ENCODE assay signal across 16 cellular contexts in genomic region chr2:26763019-26763418, GRCh38. TPM values are rescaled to one million over a fixed set of nuclear protein-coding genes. Genes with fewer than 3 reads are reported as not detected.
A peak's percentile ranks its signal among the peaks of the same experiment; 100 is the strongest.
DNase-seq lines count a peak whose midpoint lies in the region; ATAC-seq, FAIRE-seq and TF ChIP-seq lines count a peak whose summit lies in the region.
"Had no signal": no experiment of that assay in that cellular context is flagged by ENCODE, and none has a peak within 500 bp of the region (broad histone marks: within the 10 kb centered on the region; RNA-seq: fewer than 3 reads in every experiment).

No MANE protein-coding gene starts in this region.

- FAIRE-seq in GM12878 (lab: Jason Lieb, UNC): no peak

- H3K9ac ChIP-seq in IMR-90 (ENCODE audit: low read depth, low read length): no peak overlapping the region
- H3K9ac ChIP-seq in GM12878 (ENCODE audit: control insufficient read depth, insufficient read depth, low read length): no peak overlapping the region

- H2BK15ac ChIP-seq in IMR-90 (ENCODE audit: low read depth, low read length): no peak overlapping the region

- no peak overlapping the region; the same call in 1 of the 2 replicates for H2AK5ac ChIP-seq in IMR-90 (ENCODE audit: low read depth, low read length)

- SMC1A ChIA-PET in GM12878 (lab: Charles Lee; ENCODE audit: uncharacterized antibody, unreplicated experiment): no interaction called here

- H3K27me3 ChIP-seq in IMR-90 (ENCODE audit: control insufficient read depth, insufficient read depth, low read length): no peaks in the 10 kb centered on the region
- H3K27me3 ChIP-seq in GM12878 (replicated peaks in 1 of 2; ENCODE audit: control insufficient read depth in 2 of 2, insufficient read depth in 2 of 2, low read length in 1 of 2): no peaks in the 10 kb centered on the region
- H3K27me3 ChIP-seq in right cardiac atrium (ENCODE audit: control insufficient read depth, insufficient read depth): no peaks in the 10 kb centered on the region
- H3K27me3 ChIP-seq: testis had no signal

- no peak overlapping the region for H2BK5ac ChIP-seq in IMR-90 (ENCODE audit: low read depth, low read length, poor library complexity, severe bottlenecking)

- H3K4me3 Mint-ChIP-seq in activated CD8-positive, alpha-beta memory T cell treated with anti-CD3 and anti-CD28 coated beads, Interleukin-2, amount 10 ng/mL, durations not matched to agents 7 days and 5 days: peak overlapping the region; percentile 92
- peak overlapping the region; percentile 88 for H3K4me3 Mint-ChIP-seq in nephron progenitor cell

- H4K8ac ChIP-seq in IMR-90 (ENCODE audit: low read depth in 2 of 2, low read length in 2 of 2): no peak overlapping the region; a peak in 1 of 4 replicates

- BruUV-seq in IMR-90 (replicated peaks; lab: Mats Ljungman, UMichigan): no TSS peak
- BruUV-seq in GM12878 (replicated peaks; lab: Mats Ljungman, UMichigan): TSS peak; percentile 94

- H3K27ac ChIP-seq in IMR-90 (ENCODE audit: insufficient read depth, low read length): no peak overlapping the region
- no peak overlapping the region for H3K27ac ChIP-seq in GM12878 (ENCODE audit: control insufficient read depth, insufficient read depth)
- H3K27ac ChIP-seq in right cardiac atrium (ENCODE audit: low read length): no peak overlapping the region

- H3K4me1 Mint-ChIP-seq in activated CD8-positive, alpha-beta memory T cell treated with anti-CD3 and anti-CD28 coated beads, Interleukin-2, amount 10 ng/mL, durations not matched to agents 7 days and 5 days: peaks cover 38% of the 10 kb centered on the region
- peaks cover 51% of the 10 kb centered on the region for H3K4me1 Mint-ChIP-seq in nephron progenitor cell

- H2BK120ac ChIP-seq in IMR-90 (ENCODE audit: low read depth, low read length): peak overlapping the region; percentile 49

- H3K4me2 ChIP-seq in IMR-90 (ENCODE audit: low read depth, low read length) (no peak overlapping the region), GM12878 (ENCODE audit: control insufficient read depth, insufficient read depth) (no peak overlapping the region)

- intact Hi-C loops in IMR-90 (cut with micrococcal nuclease): no loop called here
- intact Hi-C loops in GM12878 (cut with micrococcal nuclease; ENCODE audit: unreplicated experiment): no loop called here
- intact Hi-C loops in right cardiac atrium (cut with DNase I): no loop called here

- H3K36me3 ChIP-seq in IMR-90 (ENCODE audit: control insufficient read depth, insufficient read depth, low read length) (no peaks in the 10 kb centered on the region), GM12878 (ENCODE audit: control insufficient read depth in 2 of 2, insufficient read depth in 2 of 2, low read length in 1 of 2) (no peaks in the 10 kb centered on the region; a peak in 2 of 4 replicates)

- H3K79me2 ChIP-seq in GM12878 (ENCODE audit: control insufficient read depth, insufficient read depth, low read length): peaks cover 32% of the 10 kb centered on the region

- CTCF ChIA-PET in activated CD8-positive, alpha-beta memory T cell treated with anti-CD3 and anti-CD28 coated beads, Interleukin-2, amount 10 ng/mL, durations not matched to agents 7 days and 5 days (lab: Charles Lee): interaction anchor here (1.6 kb wide), 1 partner anchor 86 kb away, joined by 4 read pairs; no protein-coding TSS in a partner anchor
- CTCF ChIA-PET in IMR-90 (lab: Yijun Ruan, JAX) (no interaction called here), GM12878 (lab: Yijun Ruan, JAX) (no interaction called here)

- dilution Hi-C loops in IMR-90 (cut with HindIII; ENCODE audit: low sequenced_read_pairs, unreplicated experiment): no loop called here

- WGBS in IMR-90 (ENCODE audit: extremely low coverage in 2 of 2, insufficient read length in 1 of 2), 2 experiments: 97% methylated on average over 5 of the region's 10 CpGs; no CpG with 5 or more reads in 1 of the 2 experiments
- WGBS in GM12878 (ENCODE audit: insufficient coverage, insufficient replicate concordance, low lambda C conversion rate, missing lambda C conversion rate): 97% methylated on average over 10 of the region's 10 CpGs
- WGBS in right cardiac atrium: 94% methylated on average over 10 of the region's 10 CpGs

- H3K14ac ChIP-seq in IMR-90 (replicated peaks; ENCODE audit: low read depth, low read length): 0 out of 2 replicates have a peak overlapping the region, but pooled peaks have one; percentile 39

- no peak for DNase-seq in activated CD8-positive, alpha-beta memory T cell treated with anti-CD3 and anti-CD28 coated beads, Interleukin-2, amount 10 ng/mL, durations not matched to agents 7 days and 5 days
- no peak for DNase-seq in activated CD8-positive, alpha-beta memory T cell treated with anti-CD3 and anti-CD28 coated beads, Interleukin-2, amount 50 U/mL, for 4 hours
- DNase-seq in IMR-90 (no peak), GM12878 (ENCODE audit: low read depth, low spot score) (no peak), nephron progenitor cell (no peak), putamen (ENCODE audit: low spot score) (no peak), right cardiac atrium (no peak)
- DNase-seq in stimulated activated CD4-positive, alpha-beta T cell treated with anti-CD3 and anti-CD28 coated beads, Interleukin-4, amount 100 ng/mL, for 1 hour: no peak
- DNase-seq: effector CD4-positive, alpha-beta T cell; lower lobe of right lung; NCI-H2029 treated with DMSO at 0.1 percent for 48 hours; NCI-H748 treated with DMSO at 0.1 percent for 48 hours; occipital lobe; SIG-M5; testis had no signal

- POLR2A ChIA-PET in IMR-90 (lab: Charles Lee; ENCODE audit: unreplicated experiment): no interaction called here
- POLR2A ChIA-PET in GM12878 (lab: Charles Lee): interaction anchor here (0.5 to 0.6 kb wide), 3 partner anchors 19 to 458 kb away, joined by 3 to 6 read pairs (median 4); no protein-coding TSS in a partner anchor

- H4K5ac ChIP-seq in IMR-90 (ENCODE audit: low read depth, low read length): no peak overlapping the region; the same call in 1 of the 2 replicates

- no peaks in the 10 kb centered on the region for H3K9me3 Mint-ChIP-seq in activated CD8-positive, alpha-beta memory T cell treated with anti-CD3 and anti-CD28 coated beads, Interleukin-2, amount 10 ng/mL, durations not matched to agents 7 days and 5 days (ENCODE audit: low read depth)
- H3K9me3 Mint-ChIP-seq in nephron progenitor cell: no peaks in the 10 kb centered on the region

- peak overlapping the region; percentile 72 for H3K4ac ChIP-seq in IMR-90 (ENCODE audit: low read depth, low read length)

- no peak overlapping the region for H3K18ac ChIP-seq in IMR-90 (ENCODE audit: low read depth, low read length)

- no peaks in the 10 kb centered on the region for H3K9me3 ChIP-seq in IMR-90 (ENCODE audit: control insufficient read depth, insufficient read depth, low read length)
- H3K9me3 ChIP-seq in GM12878 (replicated peaks; ENCODE audit: control insufficient read depth, insufficient read depth, low read length): no peaks in the 10 kb centered on the region
- no peaks in the 10 kb centered on the region for H3K9me3 ChIP-seq in right cardiac atrium (ENCODE audit: control insufficient read depth, low read length)
- H3K9me3 ChIP-seq: HAP-1, lower lobe of right lung, testis had no signal

- no peak overlapping the region for H2AFZ ChIP-seq in IMR-90 (replicated peaks; ENCODE audit: low read length, poor library complexity)
- H2AFZ ChIP-seq in GM12878 (ENCODE audit: control insufficient read depth, low read depth, low read length): no peak overlapping the region

- H3K23ac ChIP-seq in IMR-90 (ENCODE audit: low read depth, low read length): no peak overlapping the region

- H2BK20ac ChIP-seq in IMR-90 (ENCODE audit: low read depth, low read length): no peak overlapping the region

- peaks cover 27% of the 10 kb centered on the region for H3K4me1 ChIP-seq in IMR-90 (ENCODE audit: control insufficient read depth, insufficient read depth, low read length)
- H3K4me1 ChIP-seq in GM12878 (ENCODE audit: control insufficient read depth, insufficient read depth, low read length): peaks cover 15% of the 10 kb centered on the region
- H3K4me1 ChIP-seq in right cardiac atrium (ENCODE audit: control insufficient read depth, insufficient read depth, low read length): peaks cover 15% of the 10 kb centered on the region

- no peak overlapping the region for H3K27ac Mint-ChIP-seq in activated CD8-positive, alpha-beta memory T cell treated with anti-CD3 and anti-CD28 coated beads, Interleukin-2, amount 10 ng/mL, durations not matched to agents 7 days and 5 days
- H3K27ac Mint-ChIP-seq in nephron progenitor cell: no peak overlapping the region

- RAD21 ChIA-PET in GM12878 (lab: Charles Lee; ENCODE audit: unreplicated experiment): no interaction called here

- H3K9me1 ChIP-seq in IMR-90 (ENCODE audit: insufficient read depth, low read length): peaks cover 27% of the 10 kb centered on the region

- peak overlapping the region; percentile 20; the same call in 1 of the 2 replicates for H4K91ac ChIP-seq in IMR-90 (ENCODE audit: insufficient read depth, low read depth, low read length)

- peaks cover 1% of the 10 kb centered on the region for H3K36me3 Mint-ChIP-seq in activated CD8-positive, alpha-beta memory T cell treated with anti-CD3 and anti-CD28 coated beads, Interleukin-2, amount 10 ng/mL, durations not matched to agents 7 days and 5 days
- no peaks in the 10 kb centered on the region for H3K36me3 Mint-ChIP-seq in nephron progenitor cell (ENCODE audit: low read depth)

- H3K79me1 ChIP-seq in IMR-90 (ENCODE audit: low read depth in 1 of 2, low read length in 2 of 2): peaks cover 33 to 59% of the 10 kb centered on the region in 2 experiments

- H3K27me3 Mint-ChIP-seq in activated CD8-positive, alpha-beta memory T cell treated with anti-CD3 and anti-CD28 coated beads, Interleukin-2, amount 10 ng/mL, durations not matched to agents 7 days and 5 days: peaks cover 3% of the 10 kb centered on the region
- H3K27me3 Mint-ChIP-seq in nephron progenitor cell (ENCODE audit: low read depth, poor library complexity): no peaks in the 10 kb centered on the region

- in situ Hi-C loops in IMR-90 (cut with MboI; ENCODE audit: low sequenced_read_pairs) (no loop called here), GM12878 (cut with MboI) (no loop called here)

- H4K20me1 ChIP-seq in IMR-90 (ENCODE audit: insufficient read depth, low read length) (peaks cover 23% of the 10 kb centered on the region; the same call in 1 of the 2 replicates), GM12878 (ENCODE audit: control insufficient read depth, insufficient read depth) (no peaks in the 10 kb centered on the region)

- no peak overlapping the region for H2AK9ac ChIP-seq in IMR-90 (replicated peaks; ENCODE audit: low read depth, low read length, poor library complexity)

- no peak for ATAC-seq in activated CD8-positive, alpha-beta memory T cell treated with anti-CD3 and anti-CD28 coated beads, Interleukin-2, amount 10 ng/mL, durations not matched to agents 7 days and 5 days
- ATAC-seq in IMR-90 (ENCODE audit: low read depth) (no peak), GM12878 (no peak), right cardiac atrium (no peak)
- ATAC-seq: lower lobe of right lung had no signal

- no peak for TF ChIP-seq CTCF in IMR-90 (conservative IDR thresholded peaks at IDR 0.05; ENCODE audit: low read depth, low read length)
- no peak for TF ChIP-seq CTCF in GM12878 (IDR thresholded peaks at IDR 0.05 in 2 of 3, conservative IDR thresholded peaks at IDR 0.05 in 1 of 3; ENCODE audit: control insufficient read depth in 2 of 3, extremely low read depth in 1 of 3, insufficient read depth in 1 of 3, low read depth in 3 of 3, low read length in 3 of 3)
- no peak for TF ChIP-seq CTCF in nephron progenitor cell (IDR thresholded peaks at IDR 0.05)

- no peak overlapping the region for H3K4me3 ChIP-seq in IMR-90 (ENCODE audit: insufficient read depth, low read depth, low read length)
- no peak overlapping the region for H3K4me3 ChIP-seq in GM12878
- no peak overlapping the region for H3K4me3 ChIP-seq in right cardiac atrium (ENCODE audit: low read length)

- TF ChIP-seq RAD21 in IMR-90 (IDR thresholded peaks at IDR 0.05; ENCODE audit: low read length): no peak
- TF ChIP-seq RAD21 in GM12878 (IDR thresholded peaks at IDR 0.05; ENCODE audit: insufficient read depth, low read depth, low read length): no peak

- TF ChIP-seq POLR2A in IMR-90 (IDR thresholded peaks at IDR 0.05; ENCODE audit: low read depth, low read length) (no peak), GM12878 (IDR thresholded peaks at IDR 0.05; ENCODE audit: low read depth, low read length) (no peak)

- no peak for TF ChIP-seq EP300 in GM12878 (IDR thresholded peaks at IDR 0.05; ENCODE audit: borderline replicate concordance in 1 of 2, control insufficient read depth in 1 of 2, low read depth in 2 of 2, low read length in 2 of 2)

- no peak overlapping the region for H3K56ac ChIP-seq in IMR-90 (ENCODE audit: extremely low read depth, insufficient read depth, low read length)

RNA-seq across cellular contexts. Expression of gene SLC35F6, which starts 1.1 kb away (rescaled TPM):
- total RNA-seq in activated CD8-positive, alpha-beta memory T cell treated with anti-CD3 and anti-CD28 coated beads, Interleukin-2, amount 10 ng/mL, durations not matched to agents 7 days and 5 days: 10 to 100 TPM; 16.3 to 17.2 TPM
- total RNA-seq in IMR-90 (2012; rRNA removed) (25.6 and 30.6 TPM in 2 replicates), GM12878 (2014; rRNA removed) (9.8 and 10.5 TPM in 2 replicates), GM12878 (2014; rRNA removed; fragmentation: Illumina TruSeq; extraction: Trizol) (6.0 and 6.1 TPM in 2 replicates), GM12878 (2021) (9.8 and 10.1 TPM in 2 replicates), right cardiac atrium (10 to 100 TPM; 22.0 to 34.3 (median 26.5) TPM)
- polyA plus RNA-seq in IMR-90 (2012; rRNA removed) (19.1 and 19.4 TPM in 2 replicates), GM12878 (2011; rRNA removed) (2.8 and 5.3 TPM in 2 replicates), GM12878 (2014; fragmentation: Illumina TruSeq; extraction: Trizol) (3.4 and 6.0 TPM in 2 replicates), GM12878 (2014; fragmentation: Nextera tagmentation; extraction: Ambion mirVana) (1 to 10 TPM; 4.0 to 9.6 TPM), GM12878 (2014; rRNA removed) (7.4 and 7.6 TPM in 2 replicates), GM12878 (2016; fragmentation: Nextera tagmentation; extraction: Ambion mirVana) (1 to 10 TPM; 8.6 to 9.3 TPM), right cardiac atrium (18.8 TPM)
- 12.7 and 22.8 TPM in 2 replicates for polyA plus RNA-seq in IMR-90 (2012; cell fraction: cytosol; rRNA removed)
- 8.7 and 14.4 TPM in 2 replicates for polyA plus RNA-seq in IMR-90 (2012; cell fraction: nucleus; rRNA removed; ENCODE audit: low replicate concordance)
- 17.9 and 18.7 TPM in 2 replicates for total RNA-seq in GM12878 (2013; cell fraction: nucleolus; rRNA removed)
- 3.0 TPM for polyA plus RNA-seq in GM12878 (2011; ENCODE audit: low read depth)
- 7.4 and 8.6 TPM in 2 replicates for polyA plus RNA-seq in GM12878 (2011; cell fraction: cytosol; rRNA removed)
- polyA plus RNA-seq in GM12878 (2011; cell fraction: nucleus; rRNA removed): 3.5 and 4.8 TPM in 2 replicates
- 3.2 and 4.7 TPM in 2 replicates for polyA plus RNA-seq in GM12878 (2012)
- 10.5 and 15.1 TPM in 2 replicates for polyA minus RNA-seq in GM12878 (2011; rRNA and poly(A)+ RNA removed)
- 4.8 and 6.1 TPM in 2 replicates for polyA minus RNA-seq in GM12878 (2011; cell fraction: cytosol; rRNA and poly(A)+ RNA removed)
- 5.2 and 10.0 TPM in 2 replicates for polyA minus RNA-seq in GM12878 (2011; cell fraction: nucleus; rRNA and poly(A)+ RNA removed)

RNA-seq across cellular contexts. Expression of gene CENPA, which starts 22.8 kb away (rescaled TPM):
- total RNA-seq in activated CD8-positive, alpha-beta memory T cell treated with anti-CD3 and anti-CD28 coated beads, Interleukin-2, amount 10 ng/mL, durations not matched to agents 7 days and 5 days: 10 to 100 TPM; 51.6 to 58.7 TPM
- total RNA-seq in IMR-90 (2012; rRNA removed): 7.7 and 10.0 TPM in 2 replicates
- 11.9 and 14.9 TPM in 2 replicates for polyA plus RNA-seq in IMR-90 (2012; rRNA removed)
- 5.7 and 6.3 TPM in 2 replicates for polyA plus RNA-seq in IMR-90 (2012; cell fraction: cytosol; rRNA removed)
- 4.0 and 4.9 TPM in 2 replicates for polyA plus RNA-seq in IMR-90 (2012; cell fraction: nucleus; rRNA removed; ENCODE audit: low replicate concordance)
- 5.4 and 6.9 TPM in 2 replicates for total RNA-seq in GM12878 (2013; cell fraction: nucleolus; rRNA removed)
- total RNA-seq in GM12878 (2014; rRNA removed): 32.4 and 33.7 TPM in 2 replicates
- 34.4 and 36.0 TPM in 2 replicates for total RNA-seq in GM12878 (2014; rRNA removed; fragmentation: Illumina TruSeq; extraction: Trizol)
- total RNA-seq in GM12878 (2021): 32.1 and 33.7 TPM in 2 replicates
- 9.0 TPM for polyA plus RNA-seq in GM12878 (2011; ENCODE audit: low read depth)
- 42.7 and 46.5 TPM in 2 replicates for polyA plus RNA-seq in GM12878 (2011; rRNA removed)
- polyA plus RNA-seq in GM12878 (2011; cell fraction: cytosol; rRNA removed): 47.4 and 49.4 TPM in 2 replicates
- 17.5 and 24.4 TPM in 2 replicates for polyA plus RNA-seq in GM12878 (2011; cell fraction: nucleus; rRNA removed)
- 12.7 and 14.6 TPM in 2 replicates for polyA plus RNA-seq in GM12878 (2012)
- 35.9 and 39.0 TPM in 2 replicates for polyA plus RNA-seq in GM12878 (2014; fragmentation: Illumina TruSeq; extraction: Trizol)
- polyA plus RNA-seq in GM12878 (2014; fragmentation: Nextera tagmentation; extraction: Ambion mirVana): 10 to 100 TPM in 1 of 2 experiments, 1 to 10 TPM in 1; 8.1 to 19.0 TPM
- 38.7 and 40.4 TPM in 2 replicates for polyA plus RNA-seq in GM12878 (2014; rRNA removed)
- polyA plus RNA-seq in GM12878 (2016; fragmentation: Nextera tagmentation; extraction: Ambion mirVana): 10 to 100 TPM; 52.5 to 66.6 TPM
- polyA minus RNA-seq in GM12878 (2011; rRNA and poly(A)+ RNA removed): 20.3 and 36.9 TPM in 2 replicates
- 12.4 and 13.8 TPM in 2 replicates for polyA minus RNA-seq in GM12878 (2011; cell fraction: cytosol; rRNA and poly(A)+ RNA removed)
- polyA minus RNA-seq in GM12878 (2011; cell fraction: nucleus; rRNA and poly(A)+ RNA removed): 4.8 and 8.7 TPM in 2 replicates
- total RNA-seq in right cardiac atrium: under 1 TPM in 2 of 4 donors, not detected in 2; 0.71 to 0.91 TPM
- 0.18 TPM for polyA plus RNA-seq in right cardiac atrium
